14 cellular contexts compared by ENCODE assay signal in genomic region chr5:143573568-143574170, GRCh38.
DNase-seq lines count a peak whose midpoint lies in the region; ATAC-seq and TF ChIP-seq lines count a peak whose summit lies in the region.
"Had no signal": no experiment of that assay in that cellular context is flagged by ENCODE, and none has a peak within 500 bp of the region (broad histone marks: within the 10 kb centered on the region; RNA-seq: fewer than 3 reads in every experiment).

No MANE protein-coding gene starts in this region.

- no peak for DNase-seq in left ventricle myocardium superior
- DNase-seq in right atrium auricular region (ENCODE audit: low spot score): no peak
- no peak for DNase-seq in upper lobe of right lung
- no peak for DNase-seq in OCI-M2 (lab: John Stamatoyannopoulos, UW; ENCODE audit: unreplicated experiment)
- DNase-seq in dorsolateral prefrontal cortex: no peak
- DNase-seq in NCI-H1092 (lab: John Stamatoyannopoulos, UW): no peak
- DNase-seq: brain microvascular endothelial cell; esophagus squamous epithelium; naive thymus-derived CD8-positive, alpha-beta T cell; NCI-H2227 treated with DMSO at 0.1 percent for 48 hours had no signal

- ATAC-seq in left ventricle myocardium superior: peak; percentile 29
- ATAC-seq in HG03095 (IDR thresholded peaks at IDR 0.05; ENCODE audit: unreplicated experiment): peak; percentile 60
- ATAC-seq in esophagus mucosa: peak; percentile 45
- ATAC-seq in upper lobe of right lung: peak; percentile 47
- ATAC-seq: naive thymus-derived CD8-positive, alpha-beta T cell; Right ventricle myocardium inferior had no signal

- H3K4me1 ChIP-seq in right atrium auricular region (peaks cover 0 to 14% of the 10 kb centered on the region in 2 donors), upper lobe of right lung (no peaks in the 10 kb centered on the region)

- H3K9me3 ChIP-seq in right atrium auricular region (no peaks in the 10 kb centered on the region), upper lobe of right lung (no peaks in the 10 kb centered on the region)
- H3K9me3 ChIP-seq: A549, esophagus squamous epithelium had no signal

- TF ChIP-seq CTCF in right atrium auricular region (IDR thresholded peaks at IDR 0.05) (no peak), upper lobe of right lung (IDR thresholded peaks at IDR 0.05) (no peak), dorsolateral prefrontal cortex (IDR thresholded peaks at IDR 0.05 in 54 of 56, conservative IDR thresholded peaks at IDR 0.05 in 2 of 56; ENCODE audit: low read depth in 1 of 56, partially characterized antibody in 56 of 56) (no peak)

- intact Hi-C loops in left ventricle myocardium superior (cut with micrococcal nuclease): no loop called here
- intact Hi-C loops in upper lobe of right lung (cut with DNase I): no loop called here
- intact Hi-C loops in dorsolateral prefrontal cortex (cut with DNase I): no loop called here

- H3K36me3 ChIP-seq in right atrium auricular region (no peaks in the 10 kb centered on the region), upper lobe of right lung (no peaks in the 10 kb centered on the region)
- H3K36me3 ChIP-seq: brain microvascular endothelial cell, esophagus squamous epithelium had no signal

- H3K27ac ChIP-seq in right atrium auricular region: peak overlapping the region in 1 of 2 donors; percentile 36
- no peak overlapping the region for H3K27ac ChIP-seq in upper lobe of right lung
- H3K27ac ChIP-seq in dorsolateral prefrontal cortex: peak overlapping the region in 13 of 59 donors; percentile 2 to 52 (median 21)
- H3K27ac ChIP-seq: brain microvascular endothelial cell, esophagus squamous epithelium had no signal

- no peaks in the 10 kb centered on the region for H3K27me3 ChIP-seq in right atrium auricular region
- no peaks in the 10 kb centered on the region for H3K27me3 ChIP-seq in upper lobe of right lung
- H3K27me3 ChIP-seq in dorsolateral prefrontal cortex: no peaks in the 10 kb centered on the region
- H3K27me3 ChIP-seq: brain microvascular endothelial cell, esophagus squamous epithelium had no signal

- H3K4me3 ChIP-seq in right atrium auricular region (no peak overlapping the region), upper lobe of right lung (no peak overlapping the region), dorsolateral prefrontal cortex (no peak overlapping the region)
- H3K4me3 ChIP-seq: A549, esophagus squamous epithelium had no signal
